Comparison of ENCODE assay signal across 15 cellular contexts in the genomic region with DNA sequence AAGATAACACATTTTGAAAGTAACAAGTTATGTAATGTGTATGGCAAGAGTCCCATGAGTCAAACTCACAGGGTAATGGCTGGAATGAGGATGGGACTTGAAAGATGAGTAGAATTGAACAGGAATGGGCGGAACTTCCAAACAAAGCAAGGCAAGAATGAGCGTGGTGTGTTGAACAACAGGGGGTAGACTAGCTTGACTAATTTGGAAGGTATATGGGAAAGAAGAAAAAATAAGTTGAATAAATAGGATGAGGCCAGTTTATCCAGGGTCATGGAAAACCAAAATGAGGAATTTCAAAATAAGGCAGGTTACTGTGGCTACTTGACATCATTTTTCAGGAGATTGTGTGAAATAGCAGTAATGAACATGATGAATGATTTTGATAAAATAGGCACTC.
"Had no signal": no experiment of that assay in that cellular context is flagged by ENCODE, and none has a peak within 500 bp of the region (broad histone marks: within the 10 kb centered on the region; RNA-seq: fewer than 3 reads in every experiment).

No MANE protein-coding gene starts in this region.

- ATAC-seq: activated CD4-positive, CD25-positive, alpha-beta regulatory T cell treated with anti-CD3 and anti-CD28 coated beads, Interleukin-2, amount 50 U/mL, for 24 hours; foreskin keratinocyte; left cardiac atrium; lower lobe of right lung; mucosa of descending colon; naive thymus-derived CD8-positive, alpha-beta T cell; psoas muscle; right lobe of liver; stimulated activated memory B cell treated with anti-CD40 and anti-IgM and Interleukin-4, amounts not matched to agents 10 μg/mL and 1 μg/mL and 100 μg/mL, for 72 hours had no signal

- H3K36me3 Mint-ChIP-seq: activated naive CD4-positive, alpha-beta T cell treated with anti-CD3 and anti-CD28 coated beads, Interleukin-2, amount 50 U/mL, for 24 hours; stimulated activated memory B cell treated with anti-CD40 and anti-IgM and Interleukin-4, amounts not matched to agents 10 μg/mL and 1 μg/mL and 100 μg/mL, for 72 hours had no signal

- H3K4me1 ChIP-seq: foreskin keratinocyte had no signal

- H3K36me3 ChIP-seq: brain microvascular endothelial cell, lower lobe of right lung, right lobe of liver, transverse colon had no signal

- H3K27me3 ChIP-seq: brain microvascular endothelial cell, foreskin keratinocyte, right lobe of liver, transverse colon had no signal

- H3K27ac Mint-ChIP-seq: activated naive CD4-positive, alpha-beta T cell treated with anti-CD3 and anti-CD28 coated beads, Interleukin-2, amount 50 U/mL, for 24 hours; stimulated activated memory B cell treated with anti-CD40 and anti-IgM and Interleukin-4, amounts not matched to agents 10 μg/mL and 1 μg/mL and 100 μg/mL, for 72 hours; T-helper 2 cell treated with Interferon-gamma antibody and Interleukin-4, amounts not matched to agents 5 μg/mL and 100 μg/mL, for 36 hours had no signal

- H3K9me3 Mint-ChIP-seq: activated naive CD4-positive, alpha-beta T cell treated with anti-CD3 and anti-CD28 coated beads, Interleukin-2, amount 50 U/mL, for 24 hours; naive thymus-derived CD8-positive, alpha-beta T cell; stimulated activated memory B cell treated with anti-CD40 and anti-IgM and Interleukin-4, amounts not matched to agents 10 μg/mL and 1 μg/mL and 100 μg/mL, for 72 hours; T-helper 2 cell treated with Interferon-gamma antibody and Interleukin-4, amounts not matched to agents 5 μg/mL and 100 μg/mL, for 36 hours had no signal

- H3K9me3 ChIP-seq: lower lobe of right lung, mucosa of descending colon, psoas muscle, right lobe of liver, transverse colon had no signal

- H3K4me3 Mint-ChIP-seq: activated naive CD4-positive, alpha-beta T cell treated with anti-CD3 and anti-CD28 coated beads, Interleukin-2, amount 50 U/mL, for 24 hours; stimulated activated memory B cell treated with anti-CD40 and anti-IgM and Interleukin-4, amounts not matched to agents 10 μg/mL and 1 μg/mL and 100 μg/mL, for 72 hours; T-helper 2 cell treated with Interferon-gamma antibody and Interleukin-4, amounts not matched to agents 5 μg/mL and 100 μg/mL, for 36 hours had no signal

- H3K4me3 ChIP-seq: lower lobe of right lung, mucosa of descending colon, psoas muscle, right lobe of liver, transverse colon had no signal

- H3K27ac ChIP-seq: brain microvascular endothelial cell, foreskin keratinocyte, lower lobe of right lung, psoas muscle, right lobe of liver, transverse colon had no signal

- H3K27me3 Mint-ChIP-seq: activated naive CD4-positive, alpha-beta T cell treated with anti-CD3 and anti-CD28 coated beads, Interleukin-2, amount 50 U/mL, for 24 hours; stimulated activated memory B cell treated with anti-CD40 and anti-IgM and Interleukin-4, amounts not matched to agents 10 μg/mL and 1 μg/mL and 100 μg/mL, for 72 hours had no signal

- DNase-seq: brain microvascular endothelial cell; left cardiac atrium; lower lobe of right lung; mucosa of descending colon; naive thymus-derived CD8-positive, alpha-beta T cell; psoas muscle; right lobe of liver; stimulated activated CD4-positive, alpha-beta T cell treated with anti-CD3 and anti-CD28 coated beads, Interleukin-1b, Interleukin-23, amount 100 ng/mL, for 48 hours; SW 1271; transverse colon had no signal
